Comparison of ENCODE assay signal across 10 cellular contexts in genomic region chr10:43421519-43421918, GRCh38. TPM values are rescaled to one million over a fixed set of nuclear protein-coding genes. Genes with fewer than 3 reads are reported as not detected.
DNase-seq lines count a peak whose midpoint lies in the region; ATAC-seq and TF ChIP-seq lines count a peak whose summit lies in the region.
"Had no signal": no experiment of that assay in that cellular context is flagged by ENCODE, and none has a peak within 500 bp of the region (broad histone marks: within the 10 kb centered on the region; RNA-seq: fewer than 3 reads in every experiment).

No MANE protein-coding gene starts in this region.

- H3K4me3 Mint-ChIP-seq in activated T-cell treated with anti-CD3 and anti-CD28 coated beads, Interleukin-2, amount 50 U/mL, for 4 hours, result peak overlapping the region; percentile 55
- peak overlapping the region; percentile 95 for H3K4me3 Mint-ChIP-seq in activated T-helper 17 cell treated with anti-CD3 and anti-CD28 coated beads, Interleukin-2, amount 50 U/mL, for 72 hours

- H3K27ac Mint-ChIP-seq in activated T-helper 17 cell treated with anti-CD3 and anti-CD28 coated beads, Interleukin-2, amount 50 U/mL, for 72 hours, result peak overlapping the region; percentile 94

- H3K36me3 Mint-ChIP-seq in activated T-cell treated with anti-CD3 and anti-CD28 coated beads, Interleukin-2, amount 50 U/mL, for 4 hours (ENCODE audit: insufficient read depth), result no peaks in the 10 kb centered on the region
- no peaks in the 10 kb centered on the region for H3K36me3 Mint-ChIP-seq in activated T-helper 17 cell treated with anti-CD3 and anti-CD28 coated beads, Interleukin-2, amount 50 U/mL, for 72 hours (ENCODE audit: low read depth)

- no peak for TF ChIP-seq RAD21 in liver (IDR thresholded peaks at IDR 0.05)

- no peaks in the 10 kb centered on the region for H3K36me3 ChIP-seq in liver (ENCODE audit: control insufficient read depth in 4 of 4, insufficient read depth in 3 of 4, low read depth in 1 of 4, low read length in 3 of 4)
- no peaks in the 10 kb centered on the region for H3K36me3 ChIP-seq in thoracic aorta
- H3K36me3 ChIP-seq: SJCRH30 had no signal

- H3K9me3 Mint-ChIP-seq in activated T-cell treated with anti-CD3 and anti-CD28 coated beads, Interleukin-2, amount 50 U/mL, for 4 hours, result no peaks in the 10 kb centered on the region
- H3K9me3 Mint-ChIP-seq in activated T-helper 17 cell treated with anti-CD3 and anti-CD28 coated beads, Interleukin-2, amount 50 U/mL, for 72 hours, result no peaks in the 10 kb centered on the region

- H3K27ac ChIP-seq in liver (ENCODE audit: low read depth in 1 of 2, low read length in 2 of 2), result peak overlapping the region; percentile 90 to 95
- H3K27ac ChIP-seq in thoracic aorta, result peak overlapping the region; percentile 97 to 99

- peaks cover 41% of the 10 kb centered on the region for H3K4me1 Mint-ChIP-seq in activated T-cell treated with anti-CD3 and anti-CD28 coated beads, Interleukin-2, amount 50 U/mL, for 4 hours (ENCODE audit: low read depth)
- H3K4me1 Mint-ChIP-seq in activated T-helper 17 cell treated with anti-CD3 and anti-CD28 coated beads, Interleukin-2, amount 50 U/mL, for 72 hours, result peaks cover 8% of the 10 kb centered on the region

- H3K9me3 ChIP-seq in liver (ENCODE audit: control insufficient read depth in 4 of 4, low read length in 3 of 4) (no peaks in the 10 kb centered on the region), thoracic aorta (no peaks in the 10 kb centered on the region)
- H3K9me3 ChIP-seq: SJCRH30 had no signal

- H3K27me3 Mint-ChIP-seq in activated T-cell treated with anti-CD3 and anti-CD28 coated beads, Interleukin-2, amount 50 U/mL, for 4 hours (ENCODE audit: low read depth), result no peaks in the 10 kb centered on the region
- H3K27me3 Mint-ChIP-seq in activated T-helper 17 cell treated with anti-CD3 and anti-CD28 coated beads, Interleukin-2, amount 50 U/mL, for 72 hours, result no peaks in the 10 kb centered on the region

- H3K4me1 ChIP-seq in liver (ENCODE audit: control insufficient read depth in 4 of 4, insufficient read depth in 4 of 4, low read length in 3 of 4) (peaks cover 3 to 22% (median 6%) of the 10 kb centered on the region in 4 donors), thoracic aorta (ENCODE audit: control insufficient read depth in 1 of 2, low read depth in 2 of 2) (peaks cover 8 to 12% of the 10 kb centered on the region in 2 donors)
- H3K4me1 ChIP-seq: SJCRH30 had no signal

- no peak for ATAC-seq in activated T-cell treated with anti-CD3 and anti-CD28 coated beads, Interleukin-2, amount 50 U/mL, for 4 hours
- ATAC-seq in activated T-helper 17 cell treated with anti-CD3 and anti-CD28 coated beads, Interleukin-2, amount 50 U/mL, for 72 hours (replicated peaks), result no peak
- ATAC-seq in thoracic aorta (ENCODE audit: insufficient number of reproducible peaks, low FRiP score, low read depth), result no peak

- peak overlapping the region in 1 of 2 donors; percentile 13 for H3K9ac ChIP-seq in liver (ENCODE audit: low read depth in 1 of 2, low read length in 2 of 2)

- H3K27me3 ChIP-seq in liver (ENCODE audit: control insufficient read depth in 4 of 4, insufficient read depth in 4 of 4, low read length in 3 of 4) (no peaks in the 10 kb centered on the region), thoracic aorta (replicated peaks; ENCODE audit: insufficient read depth) (no peaks in the 10 kb centered on the region)
- H3K27me3 ChIP-seq: SJCRH30 had no signal

- no peak for TF ChIP-seq CTCF in liver (IDR thresholded peaks at IDR 0.05; ENCODE audit: low read depth, low read length, missing input control)
- TF ChIP-seq CTCF in thoracic aorta (IDR thresholded peaks at IDR 0.05), result no peak
- no peak for TF ChIP-seq CTCF in GM10266 (IDR thresholded peaks at IDR 0.05; ENCODE audit: control insufficient read depth, insufficient read depth, low read depth, missing control alignments)

- WGBS in liver, result 78% methylated on average over 6 of the region's 6 CpGs

- H3K4me3 ChIP-seq in liver (ENCODE audit: low read depth in 1 of 3, low read length in 3 of 3), result no peak overlapping the region
- H3K4me3 ChIP-seq in thoracic aorta, result peak overlapping the region; percentile 76

- DNase-seq in activated T-cell treated with anti-CD3 and anti-CD28 coated beads, Interleukin-2, amount 50 U/mL, for 4 hours, result no peak
- no peak for DNase-seq in activated T-cell treated with anti-CD3 and anti-CD28 coated beads, Interleukin-2, amount 50 U/mL, for 48 hours
- DNase-seq in thoracic aorta (ENCODE audit: low spot score), result no peak
- DNase-seq in CD1c-positive myeloid dendritic cell (ENCODE audit: extremely low spot score), result no peak
- DNase-seq in DMS 273 treated with DMSO at 0.1 percent for 48 hours (lab: John Stamatoyannopoulos, UW), result no peak
- DNase-seq in GM10266 (ENCODE audit: extremely low spot score), result no peak

TF ChIP-seq in liver, 16 proteins besides CTCF, POLR2A, EP300 and RAD21:
- TF ChIP-seq TAF1 (conservative IDR thresholded peaks at IDR 0.05), result no peak
- TF ChIP-seq NR2F2 (IDR thresholded peaks at IDR 0.05), result no peak
- no peak for TF ChIP-seq FOXA1 (IDR thresholded peaks at IDR 0.05)
- no peak for TF ChIP-seq RXRA (IDR thresholded peaks at IDR 0.05)
- TF ChIP-seq REST (IDR thresholded peaks at IDR 0.05), result no peak
- no peak for TF ChIP-seq HNF4G (IDR thresholded peaks at IDR 0.05)

RNA-seq across cellular contexts. Expression of gene HNRNPF, which starts 12.5 kb away (rescaled TPM):
- 100 to 1,000 TPM; 531 to 572 (median 556) TPM for total RNA-seq in activated T-cell treated with anti-CD3 and anti-CD28 coated beads, Interleukin-2, amount 50 U/mL, for 4 hours
- total RNA-seq in activated T-helper 17 cell treated with anti-CD3 and anti-CD28 coated beads, Interleukin-2, amount 50 U/mL, for 72 hours, result 100 to 1,000 TPM; 306 to 483 TPM
- total RNA-seq in liver, result 100 to 1,000 TPM; 116 to 150 TPM
- polyA plus RNA-seq in liver, result 100 to 1,000 TPM in 1 of 2 donors, 10 to 100 TPM in 1; 64.5 to 109 TPM
- total RNA-seq in thoracic aorta, result 100 to 1,000 TPM in 1 of 2 donors, 10 to 100 TPM in 1; 86.6 to 137 TPM

RNA-seq across cellular contexts. Expression of gene ZNF487, which starts 15.4 kb away (rescaled TPM):
- 1 to 10 TPM; 1.3 to 3.8 (median 1.6) TPM for total RNA-seq in activated T-cell treated with anti-CD3 and anti-CD28 coated beads, Interleukin-2, amount 50 U/mL, for 4 hours
- 1 to 10 TPM; 2.5 to 2.9 TPM for total RNA-seq in activated T-helper 17 cell treated with anti-CD3 and anti-CD28 coated beads, Interleukin-2, amount 50 U/mL, for 72 hours
- total RNA-seq in liver (1 to 10 TPM; 1.5 to 4.8 TPM), thoracic aorta (10 to 100 TPM in 1 of 2 donors, 1 to 10 TPM in 1; 8.6 to 19.6 TPM)
- polyA plus RNA-seq in liver, result 1 to 10 TPM; 1.3 to 2.3 TPM

RNA-seq across cellular contexts. Expression of gene FXYD4, which starts 50.1 kb away (rescaled TPM):
- not detected for total RNA-seq in activated T-cell treated with anti-CD3 and anti-CD28 coated beads, Interleukin-2, amount 50 U/mL, for 4 hours
- not detected for total RNA-seq in activated T-helper 17 cell treated with anti-CD3 and anti-CD28 coated beads, Interleukin-2, amount 50 U/mL, for 72 hours
- not detected for total RNA-seq in liver
- not detected for polyA plus RNA-seq in liver
- total RNA-seq in thoracic aorta, result not detected
- total RNA-seq: aorta, SJCRH30 had no signal
- polyA plus RNA-seq: aorta had no signal
